ENCODE assay signal across 10 cellular contexts in genomic region chr16:65123846-65124513, GRCh38. TPM values are rescaled to one million over a fixed set of nuclear protein-coding genes. Genes with fewer than 3 reads are reported as not detected.
A peak's percentile ranks its signal among the peaks of the same experiment; 100 is the strongest.
DNase-seq lines count a peak whose midpoint lies in the region; ATAC-seq and TF ChIP-seq lines count a peak whose summit lies in the region.
"Had no signal": no experiment of that assay in that cellular context is flagged by ENCODE, and none has a peak within 500 bp of the region (broad histone marks: within the 10 kb centered on the region; RNA-seq: fewer than 3 reads in every experiment).

No MANE protein-coding gene starts in this region.

- H3K4me3 ChIP-seq in PC-3 (ENCODE audit: low read length) (peak overlapping the region; percentile 90), endodermal cell (ENCODE audit: low read length) (peak overlapping the region; percentile 77), mucosa of rectum (ENCODE audit: low read length in 2 of 2) (peak overlapping the region; percentile 65 to 73), tibial nerve (peak overlapping the region; percentile 57 to 79 (median 66))

- no peak for TF ChIP-seq EP300 in tibial nerve (IDR thresholded peaks at IDR 0.05)

- no peaks in the 10 kb centered on the region for H3K9me2 ChIP-seq in PC-3 (replicated peaks; ENCODE audit: low read length)

- H3F3A ChIP-seq in PC-3 (ENCODE audit: low read length, unreplicated experiment) = peaks cover 4% of the 10 kb centered on the region

- H3K79me2 ChIP-seq in PC-3 (ENCODE audit: low read length) = peaks cover 59% of the 10 kb centered on the region

- H3K4me1 Mint-ChIP-seq in endodermal cell = peaks cover 13% of the 10 kb centered on the region
- H3K4me1 Mint-ChIP-seq: activated B cell treated with CpG ODN at 0.5 μM for 24 hours had no signal

- BruUV-seq in PC-3 (replicated peaks; lab: Mats Ljungman, UMichigan) = no TSS peak

- H3K27ac ChIP-seq in PC-3 (ENCODE audit: low read length) = peak overlapping the region; percentile 64; the same call in 1 of the 2 replicates
- no peak overlapping the region for H3K27ac ChIP-seq in endodermal cell (ENCODE audit: low read depth, low read length)
- peak overlapping the region; percentile 81 for H3K27ac ChIP-seq in mucosa of rectum (ENCODE audit: low read depth in 2 of 2, low read length in 2 of 2)
- peak overlapping the region; percentile 69 to 95 (median 83) for H3K27ac ChIP-seq in tibial nerve

- H3K4me3 Mint-ChIP-seq in endodermal cell = peak overlapping the region; percentile 62
- H3K4me3 Mint-ChIP-seq: activated B cell treated with CpG ODN at 0.5 μM for 24 hours; dendritic cell treated with granulocyte-macrophage colony-stimulating factor and Interleukin-4, amounts not matched to agents 40 ng/mL and 50 ng/mL, for 4 days; natural killer cell treated with Interleukin-12 subunit alpha and Interleukin-12 subunit beta and Interleukin-15 and Interleukin-18, amount 100 ng/mL, for 72 hours had no signal

- H3K27ac Mint-ChIP-seq in endodermal cell = no peak overlapping the region
- H3K27ac Mint-ChIP-seq: activated B cell treated with CpG ODN at 0.5 μM for 24 hours; dendritic cell treated with granulocyte-macrophage colony-stimulating factor and Interleukin-4, amounts not matched to agents 40 ng/mL and 50 ng/mL, for 4 days; natural killer cell treated with Interleukin-12 subunit alpha and Interleukin-12 subunit beta and Interleukin-15 and Interleukin-18, amount 100 ng/mL, for 72 hours had no signal

- H3K9me3 ChIP-seq in PC-3 (ENCODE audit: low read length) = no peaks in the 10 kb centered on the region
- H3K9me3 ChIP-seq in endodermal cell (ENCODE audit: control insufficient read depth, low read length) = no peaks in the 10 kb centered on the region
- H3K9me3 ChIP-seq in mucosa of rectum (ENCODE audit: control insufficient read depth in 2 of 2, low read length in 2 of 2) = no peaks in the 10 kb centered on the region
- H3K9me3 ChIP-seq in tibial nerve = no peaks in the 10 kb centered on the region

- H3K36me3 ChIP-seq in PC-3 (ENCODE audit: low read depth, low read length) = no peaks in the 10 kb centered on the region
- H3K36me3 ChIP-seq in endodermal cell (ENCODE audit: control insufficient read depth, insufficient read depth, low read length) = no peaks in the 10 kb centered on the region
- no peaks in the 10 kb centered on the region for H3K36me3 ChIP-seq in mucosa of rectum (ENCODE audit: control insufficient read depth in 2 of 2, insufficient read depth in 2 of 2, low read length in 2 of 2)
- no peaks in the 10 kb centered on the region for H3K36me3 ChIP-seq in tibial nerve

- no peaks in the 10 kb centered on the region for H3K36me3 Mint-ChIP-seq in endodermal cell (ENCODE audit: low read depth)
- H3K36me3 Mint-ChIP-seq: natural killer cell treated with Interleukin-12 subunit alpha and Interleukin-12 subunit beta and Interleukin-15 and Interleukin-18, amount 100 ng/mL, for 72 hours had no signal

- ATAC-seq in PC-3 = no peak
- ATAC-seq in HG02885 (IDR thresholded peaks at IDR 0.05; ENCODE audit: poor library complexity, unreplicated experiment) = no peak
- ATAC-seq: natural killer cell treated with Interleukin-12 subunit alpha and Interleukin-12 subunit beta and Interleukin-15 and Interleukin-18, amount 100 ng/mL, for 72 hours had no signal

- H3K27me3 ChIP-seq in PC-3 (ENCODE audit: low read length) = no peaks in the 10 kb centered on the region
- peaks cover 65% of the 10 kb centered on the region for H3K27me3 ChIP-seq in endodermal cell (ENCODE audit: control insufficient read depth, insufficient read depth, low read length, poor library complexity, severe bottlenecking)
- peaks cover 6 to 18% of the 10 kb centered on the region in 2 donors for H3K27me3 ChIP-seq in mucosa of rectum (ENCODE audit: control insufficient read depth in 2 of 2, insufficient read depth in 2 of 2, low read length in 2 of 2)
- H3K27me3 ChIP-seq in tibial nerve = no peaks in the 10 kb centered on the region

- H4K20me1 ChIP-seq in PC-3 (ENCODE audit: low read length) = 0 out of 2 replicates have a peak, but pooled peaks cover 7% of the 10 kb centered on the region

- H2AFZ ChIP-seq in PC-3 (ENCODE audit: low read length) = peak overlapping the region; percentile 94

- in situ Hi-C loops in GM13976 (cut with MboI; ENCODE audit: low sequenced_read_pairs, unreplicated experiment) = no loop called here

- H3K27me3 Mint-ChIP-seq in endodermal cell (ENCODE audit: insufficient read depth) = peaks cover 75% of the 10 kb centered on the region

- CTCF ChIA-PET in PC-3 (lab: Charles Lee) = no interaction called here

- H3K9ac ChIP-seq in PC-3 (ENCODE audit: low read length) (peak overlapping the region; percentile 76), endodermal cell (ENCODE audit: extremely low read depth, low read length, poor library complexity, severe bottlenecking) (no peak overlapping the region), mucosa of rectum (ENCODE audit: low read depth in 1 of 2, low read length in 2 of 2) (peak overlapping the region; percentile 8 to 71)

- H3K4me1 ChIP-seq in PC-3 (ENCODE audit: insufficient read depth, low read length) (peaks cover 13% of the 10 kb centered on the region; the same call in 1 of the 2 replicates), endodermal cell (ENCODE audit: control insufficient read depth, insufficient read depth, low read length) (no peaks in the 10 kb centered on the region), mucosa of rectum (ENCODE audit: control insufficient read depth in 2 of 2, insufficient read depth in 2 of 2, low read length in 2 of 2) (peaks cover 15 to 17% of the 10 kb centered on the region in 2 donors), tibial nerve (peaks cover 0 to 25% (median 3%) of the 10 kb centered on the region in 4 donors)

- peak overlapping the region; percentile 93 for H3K4me2 ChIP-seq in PC-3 (ENCODE audit: low read length)

- no peaks in the 10 kb centered on the region for H3K9me3 Mint-ChIP-seq in endodermal cell
- H3K9me3 Mint-ChIP-seq: activated B cell treated with CpG ODN at 0.5 μM for 24 hours; natural killer cell treated with Interleukin-12 subunit alpha and Interleukin-12 subunit beta and Interleukin-15 and Interleukin-18, amount 100 ng/mL, for 72 hours had no signal

- intact Hi-C loops in PC-3 (cut with micrococcal nuclease) = loop anchor here (2.0 to 10.0 kb wide), 7 partner anchors 151 to 1148 kb away; no protein-coding TSS in a partner anchor

- POLR2A ChIA-PET in PC-3 (lab: Charles Lee; ENCODE audit: unreplicated experiment) = no interaction called here

- DNase-seq in PC-3 = no peak
- peak; percentile 53 for DNase-seq in endodermal cell
- DNase-seq in tibial nerve (ENCODE audit: low spot score in 2 of 2) = no peak
- DNase-seq in GM13976 (ENCODE audit: low spot score) = no peak
- DNase-seq in activated CD8-positive, alpha-beta memory T cell treated with anti-CD3 and anti-CD28 coated beads, Interleukin-2, amount 50 U/mL, for 4 hours = no peak
- DNase-seq: activated B cell treated with CpG ODN at 0.5 μM for 24 hours had no signal

- WGBS in endodermal cell (ENCODE audit: insufficient coverage in 1 of 2, insufficient read length in 1 of 2), 2 experiments = 47 to 79% methylated on average over 6 to 18 of the region's 18 CpGs
- 29% methylated on average over 16 to 18 of the region's 18 CpGs for WGBS in tibial nerve, 2 donors

- TF ChIP-seq POLR2A in tibial nerve (IDR thresholded peaks at IDR 0.05) = no peak

- no peak for TF ChIP-seq CTCF in PC-3 (conservative IDR thresholded peaks at IDR 0.05; ENCODE audit: low read depth, low read length)
- TF ChIP-seq CTCF in endodermal cell (conservative IDR thresholded peaks at IDR 0.05) = no peak
- TF ChIP-seq CTCF in tibial nerve (IDR thresholded peaks at IDR 0.05) = no peak
- TF ChIP-seq CTCF in GM13976 (IDR thresholded peaks at IDR 0.05; ENCODE audit: borderline replicate concordance, control extremely low read depth, extremely low read depth, insufficient read depth, missing control alignments) = no peak

RNA-seq across cellular contexts. Expression of gene CDH11, which starts 2.1 kb away (rescaled TPM):
- total RNA-seq in PC-3 (2014; rRNA removed) = 111 and 172 TPM in 2 replicates
- 1 to 10 TPM in 1 of 2 donors, under 1 TPM in 1; 0.73 to 2.9 TPM for total RNA-seq in endodermal cell
- 75.8 TPM for polyA plus RNA-seq in endodermal cell (2013, experiment 1 of 2)
- polyA plus RNA-seq in endodermal cell (2013, experiment 2 of 2) = 69.9 TPM
- total RNA-seq in tibial nerve = 100 to 1,000 TPM in 1 of 4 donors, 10 to 100 TPM in 3; 72.6 to 265 (median 98.1) TPM
- total RNA-seq: activated B cell treated with CpG ODN at 0.5 μM for 24 hours; natural killer cell treated with Interleukin-12 subunit alpha and Interleukin-12 subunit beta and Interleukin-15 and Interleukin-18, amount 100 ng/mL, for 72 hours had no signal

Comparison
In these comparisons a context has a peak if more than half of its experiments do, and no peak if none do; other contexts are left out.
1. RNA of gene CDH11, which starts 2.1 kb away (total RNA-seq): 111 to 172 TPM in PC-3 and 72.6 to 265 TPM in tibial nerve; 0.73 to 2.9 TPM in endodermal cell; every median in the first group is over 10 times any median in the second.
2. Peak in every context shown above with its lines, with median percentiles within 50 percentile points of each other: H3K4me3 ChIP-seq.